Comparison of ENCODE assay signal across 20 cellular contexts in genomic region chr2:57920342-57920939, GRCh38.
DNase-seq lines count a peak whose midpoint lies in the region; ATAC-seq, FAIRE-seq and TF ChIP-seq lines count a peak whose summit lies in the region.
"Had no signal": no experiment of that assay in that cellular context is flagged by ENCODE, and none has a peak within 500 bp of the region (broad histone marks: within the 10 kb centered on the region; RNA-seq: fewer than 3 reads in every experiment).

No MANE protein-coding gene starts in this region.

- H3K4me3 Mint-ChIP-seq in memory B cell, result no peak overlapping the region
- H3K4me3 Mint-ChIP-seq: CD8-positive, alpha-beta T cell; HFFc6 had no signal

- peak overlapping the region; percentile 45 for H3K27ac Mint-ChIP-seq in memory B cell
- H3K27ac Mint-ChIP-seq: CD8-positive, alpha-beta T cell; HFFc6 had no signal

- peak; percentile 79 for FAIRE-seq in GM19239 (lab: Jason Lieb, UNC)
- FAIRE-seq: GM12892, H54 had no signal

- no peak for TF ChIP-seq CTCF in omental fat pad (IDR thresholded peaks at IDR 0.05)

- H3K27me3 Mint-ChIP-seq in memory B cell, result no peaks in the 10 kb centered on the region

- ATAC-seq in GM18858 (IDR thresholded peaks at IDR 0.05; ENCODE audit: unreplicated experiment), result peak; percentile 31
- ATAC-seq in HG03378 (IDR thresholded peaks at IDR 0.05; ENCODE audit: unreplicated experiment), result peak; percentile 59
- ATAC-seq in memory B cell (ENCODE audit: low read depth), result no peak
- no peak for ATAC-seq in omental fat pad (ENCODE audit: low FRiP score)
- ATAC-seq: CD8-positive, alpha-beta T cell had no signal

- peaks cover 6% of the 10 kb centered on the region for H3K9me3 Mint-ChIP-seq in memory B cell
- H3K9me3 Mint-ChIP-seq: HFFc6 had no signal

- H3K36me3 Mint-ChIP-seq in memory B cell, result no peaks in the 10 kb centered on the region
- H3K36me3 Mint-ChIP-seq: CD8-positive, alpha-beta T cell had no signal

- DNase-seq in GM19239 (ENCODE audit: insufficient read length, low spot score) (no peak), memory B cell (ENCODE audit: low spot score in 2 of 2) (no peak), omental fat pad (ENCODE audit: low spot score) (no peak), dedifferentiated amniotic fluid mesenchymal stem cell (ENCODE audit: extremely low spot score) (no peak), NCI-H510A (lab: John Stamatoyannopoulos, UW) (no peak)
- DNase-seq: CD8-positive, alpha-beta T cell; DMS53; HFFc6; MM.1S; NCI-H1092; NCI-H1694; NCI-H2081 treated with DMSO at 0.1 percent for 48 hours; NCI-H524; PC-9; SIG-M5; T-helper 1 cell had no signal

- H3K4me1 Mint-ChIP-seq in memory B cell, result peaks cover 7% of the 10 kb centered on the region

Comparison
In these comparisons a context has a peak if more than half of its experiments do, and no peak if none do; other contexts are left out.
1. ATAC-seq: peak in GM18858 (single experiment) and HG03378 (single experiment); none in memory B cell (single experiment) and omental fat pad (single experiment).